In the genomic region with DNA sequence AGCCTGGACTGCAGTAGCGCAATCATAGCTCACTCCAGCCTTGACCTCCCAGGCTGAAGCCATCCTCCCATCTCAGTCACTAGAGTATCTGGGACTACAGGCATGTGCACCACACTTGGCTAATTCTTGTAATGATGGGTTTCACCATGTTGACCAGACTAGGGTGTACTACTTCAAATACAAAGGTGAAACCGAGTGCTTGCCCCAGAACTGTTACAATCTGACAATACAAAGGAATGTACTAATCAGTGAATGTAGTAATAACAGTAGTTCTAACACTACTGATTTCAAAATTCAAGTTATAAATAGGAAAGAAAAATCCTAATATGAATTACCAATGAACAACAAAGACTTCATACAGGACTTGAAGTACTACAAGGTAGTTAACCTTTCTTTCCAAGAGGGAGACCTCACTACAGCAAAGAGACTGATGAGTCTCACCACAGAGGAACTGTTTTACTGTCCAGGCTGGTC, we compare ENCODE assay signal across 1 cellular context.
TF ChIP-seq lines count a peak whose summit lies in the region.

No MANE protein-coding gene starts in this region.

TF ChIP-seq in GM23338, 12 proteins besides CTCF, POLR2A, EP300 and RAD21 (continued from another document):
- TF ChIP-seq, protein P1, sequence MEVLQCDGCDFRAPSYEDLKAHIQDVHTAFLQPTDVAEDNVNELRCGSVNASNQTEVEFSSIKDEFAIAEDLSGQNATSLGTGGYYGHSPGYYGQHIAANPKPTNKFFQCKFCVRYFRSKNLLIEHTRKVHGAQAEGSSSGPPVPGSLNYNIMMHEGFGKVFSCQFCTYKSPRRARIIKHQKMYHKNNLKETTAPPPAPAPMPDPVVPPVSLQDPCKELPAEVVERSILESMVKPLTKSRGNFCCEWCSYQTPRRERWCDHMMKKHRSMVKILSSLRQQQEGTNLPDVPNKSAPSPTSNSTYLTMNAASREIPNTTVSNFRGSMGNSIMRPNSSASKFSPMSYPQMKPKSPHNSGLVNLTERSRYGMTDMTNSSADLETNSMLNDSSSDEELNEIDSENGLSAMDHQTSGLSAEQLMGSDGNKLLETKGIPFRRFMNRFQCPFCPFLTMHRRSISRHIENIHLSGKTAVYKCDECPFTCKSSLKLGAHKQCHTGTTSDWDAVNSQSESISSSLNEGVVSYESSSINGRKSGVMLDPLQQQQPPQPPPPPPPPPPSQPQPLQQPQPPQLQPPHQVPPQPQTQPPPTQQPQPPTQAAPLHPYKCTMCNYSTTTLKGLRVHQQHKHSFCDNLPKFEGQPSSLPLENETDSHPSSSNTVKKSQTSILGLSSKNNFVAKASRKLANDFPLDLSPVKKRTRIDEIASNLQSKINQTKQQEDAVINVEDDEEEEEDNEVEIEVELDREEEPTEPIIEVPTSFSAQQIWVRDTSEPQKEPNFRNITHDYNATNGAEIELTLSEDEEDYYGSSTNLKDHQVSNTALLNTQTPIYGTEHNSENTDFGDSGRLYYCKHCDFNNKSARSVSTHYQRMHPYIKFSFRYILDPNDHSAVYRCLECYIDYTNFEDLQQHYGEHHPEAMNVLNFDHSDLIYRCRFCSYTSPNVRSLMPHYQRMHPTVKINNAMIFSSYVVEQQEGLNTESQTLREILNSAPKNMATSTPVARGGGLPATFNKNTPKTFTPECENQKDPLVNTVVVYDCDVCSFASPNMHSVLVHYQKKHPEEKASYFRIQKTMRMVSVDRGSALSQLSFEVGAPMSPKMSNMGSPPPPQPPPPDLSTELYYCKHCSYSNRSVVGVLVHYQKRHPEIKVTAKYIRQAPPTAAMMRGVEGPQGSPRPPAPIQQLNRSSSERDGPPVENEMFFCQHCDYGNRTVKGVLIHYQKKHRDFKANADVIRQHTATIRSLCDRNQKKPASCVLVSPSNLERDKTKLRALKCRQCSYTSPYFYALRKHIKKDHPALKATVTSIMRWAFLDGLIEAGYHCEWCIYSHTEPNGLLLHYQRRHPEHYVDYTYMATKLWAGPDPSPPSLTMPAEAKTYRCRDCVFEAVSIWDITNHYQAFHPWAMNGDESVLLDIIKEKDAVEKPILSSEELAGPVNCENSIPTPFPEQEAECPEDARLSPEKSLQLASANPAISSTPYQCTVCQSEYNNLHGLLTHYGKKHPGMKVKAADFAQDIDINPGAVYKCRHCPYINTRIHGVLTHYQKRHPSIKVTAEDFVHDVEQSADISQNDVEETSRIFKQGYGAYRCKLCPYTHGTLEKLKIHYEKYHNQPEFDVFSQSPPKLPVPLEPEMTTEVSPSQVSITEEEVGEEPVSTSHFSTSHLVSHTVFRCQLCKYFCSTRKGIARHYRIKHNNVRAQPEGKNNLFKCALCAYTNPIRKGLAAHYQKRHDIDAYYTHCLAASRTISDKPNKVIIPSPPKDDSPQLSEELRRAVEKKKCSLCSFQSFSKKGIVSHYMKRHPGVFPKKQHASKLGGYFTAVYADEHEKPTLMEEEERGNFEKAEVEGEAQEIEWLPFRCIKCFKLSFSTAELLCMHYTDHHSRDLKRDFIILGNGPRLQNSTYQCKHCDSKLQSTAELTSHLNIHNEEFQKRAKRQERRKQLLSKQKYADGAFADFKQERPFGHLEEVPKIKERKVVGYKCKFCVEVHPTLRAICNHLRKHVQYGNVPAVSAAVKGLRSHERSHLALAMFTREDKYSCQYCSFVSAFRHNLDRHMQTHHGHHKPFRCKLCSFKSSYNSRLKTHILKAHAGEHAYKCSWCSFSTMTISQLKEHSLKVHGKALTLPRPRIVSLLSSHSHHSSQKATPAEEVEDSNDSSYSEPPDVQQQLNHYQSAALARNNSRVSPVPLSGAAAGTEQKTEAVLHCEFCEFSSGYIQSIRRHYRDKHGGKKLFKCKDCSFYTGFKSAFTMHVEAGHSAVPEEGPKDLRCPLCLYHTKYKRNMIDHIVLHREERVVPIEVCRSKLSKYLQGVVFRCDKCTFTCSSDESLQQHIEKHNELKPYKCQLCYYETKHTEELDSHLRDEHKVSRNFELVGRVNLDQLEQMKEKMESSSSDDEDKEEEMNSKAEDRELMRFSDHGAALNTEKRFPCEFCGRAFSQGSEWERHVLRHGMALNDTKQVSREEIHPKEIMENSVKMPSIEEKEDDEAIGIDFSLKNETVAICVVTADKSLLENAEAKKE (CRISPR knock-in tag; IDR thresholded peaks at IDR 0.05) = no peak
- TF ChIP-seq ZNF331 (CRISPR knock-in tag; IDR thresholded peaks at IDR 0.05; ENCODE audit: low read depth) = no peak
- TF ChIP-seq STAT1 (IDR thresholded peaks at IDR 0.05; ENCODE audit: unreplicated experiment) = no peak
TF ChIP-seq in GM23338: peak in this region for 0.
